In the genomic region with DNA sequence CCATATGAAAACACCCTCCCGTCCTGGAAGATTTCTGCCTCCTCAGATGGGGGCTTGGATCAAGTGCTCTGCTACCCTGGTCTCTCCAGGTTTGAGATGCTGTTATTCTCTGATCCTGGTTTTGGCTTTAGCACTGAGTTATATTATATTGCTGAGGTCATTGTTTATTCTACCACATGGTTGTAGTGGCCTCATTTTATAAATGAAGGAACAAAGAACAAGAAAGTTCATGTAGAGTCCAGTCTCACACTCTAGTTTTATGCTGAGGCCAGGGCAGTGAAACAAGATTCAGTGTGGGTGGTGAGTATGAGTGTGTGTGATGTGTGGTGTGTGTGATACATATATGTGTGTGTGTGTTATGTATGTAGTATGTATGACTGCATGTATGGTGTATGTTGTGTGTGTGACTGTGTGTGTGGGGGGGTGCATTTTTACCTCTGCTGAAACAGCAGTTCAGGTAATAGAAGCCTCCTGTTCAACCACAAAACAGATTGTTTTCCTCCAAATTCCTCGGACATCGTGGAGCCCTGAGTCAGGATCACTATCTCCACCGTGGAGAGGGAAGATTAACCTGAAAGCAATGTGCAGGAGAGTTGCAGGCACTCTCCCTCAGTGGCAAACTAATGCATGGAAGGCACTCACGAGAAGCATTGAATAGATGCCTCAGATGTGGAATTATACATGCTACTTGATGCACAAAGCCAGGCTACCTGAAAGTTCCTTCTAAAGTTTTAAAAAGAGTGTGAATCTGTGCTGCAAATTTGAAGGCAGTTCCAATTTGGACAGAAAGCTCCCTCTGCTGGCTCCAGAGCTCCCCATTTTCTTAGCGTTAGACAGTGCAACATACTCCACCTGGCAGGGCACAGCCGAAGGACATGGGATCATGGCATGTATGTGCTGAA, we compare ENCODE assay signal across 9 cellular contexts.
DNase-seq lines count a peak whose midpoint lies in the region; ATAC-seq, FAIRE-seq and TF ChIP-seq lines count a peak whose summit lies in the region.
"Had no signal": no experiment of that assay in that cellular context is flagged by ENCODE, and none has a peak within 500 bp of the region (broad histone marks: within the 10 kb centered on the region; RNA-seq: fewer than 3 reads in every experiment).

No MANE protein-coding gene starts in this region.

- in situ Hi-C loops in ACHN (cut with HindIII; ENCODE audit: low pct_ligation_motif_present, low pct_unique_long_range_greater_than_20kb, low sequenced_read_pairs) (no loop called here), K562 (cut with MboI) (loop anchor here (25.0 kb wide), 1 partner anchor 894 kb away; no protein-coding TSS in a partner anchor)

- intact Hi-C loops in K562 (cut with micrococcal nuclease): no loop called here
- intact Hi-C loops in testis (cut with DNase I; ENCODE audit: low total_unique reads): loop anchor here (10.0 kb wide), 1 partner anchor 857 kb away; no protein-coding TSS in a partner anchor

- no peak overlapping the region for H3K4me3 ChIP-seq in K562
- no peak overlapping the region for H3K4me3 ChIP-seq in keratinocyte (ENCODE audit: control insufficient read depth in 2 of 3, extremely low read depth in 1 of 3, insufficient read depth in 2 of 3, low read depth in 1 of 3, low read length in 3 of 3)
- no peak overlapping the region for H3K4me3 ChIP-seq in testis

- H3K4me1 ChIP-seq in K562 (replicated peaks in 1 of 2; ENCODE audit: control insufficient read depth in 2 of 2, insufficient read depth in 2 of 2, low read length in 2 of 2): no peaks in the 10 kb centered on the region
- peaks cover 5% of the 10 kb centered on the region for H3K4me1 ChIP-seq in keratinocyte (ENCODE audit: control insufficient read depth, extremely low read depth, insufficient read depth, low read length)
- H3K4me1 ChIP-seq in testis: no peaks in the 10 kb centered on the region

- H4K20me1 ChIP-seq in K562 (replicated peaks; ENCODE audit: control insufficient read depth, insufficient read depth, low read length) (0 out of 2 replicates have a peak, but pooled peaks cover 3% of the 10 kb centered on the region), keratinocyte (ENCODE audit: control insufficient read depth, extremely low read depth, insufficient read depth, low read length) (no peaks in the 10 kb centered on the region)

- H3K27me3 ChIP-seq in K562 (ENCODE audit: control insufficient read depth in 2 of 2, insufficient read depth in 2 of 2, low read length in 2 of 2) (no peaks in the 10 kb centered on the region; a peak in 4 of 5 replicates), keratinocyte (ENCODE audit: control insufficient read depth, extremely low read depth, insufficient read depth, low read length) (no peaks in the 10 kb centered on the region), testis (no peaks in the 10 kb centered on the region)

- TF ChIP-seq EP300 in K562 (IDR thresholded peaks at IDR 0.05; ENCODE audit: low read length): no peak

- ATAC-seq in K562: peak; percentile 79
- ATAC-seq in T-helper 17 cell: no peak

- no peaks in the 10 kb centered on the region for H3K4me1 Mint-ChIP-seq in T-helper 17 cell
- H3K4me1 Mint-ChIP-seq: activated naive CD4-positive, alpha-beta T cell treated with anti-CD3 and anti-CD28 coated beads, Interleukin-2, amount 50 U/mL, for 24 hours had no signal

- H3K36me3 Mint-ChIP-seq in T-helper 17 cell (ENCODE audit: low read depth): peaks cover 3% of the 10 kb centered on the region
- H3K36me3 Mint-ChIP-seq: activated naive CD4-positive, alpha-beta T cell treated with anti-CD3 and anti-CD28 coated beads, Interleukin-2, amount 50 U/mL, for 24 hours had no signal

- no peak overlapping the region for H2AFZ ChIP-seq in K562 (ENCODE audit: low read depth, low read length)
- H2AFZ ChIP-seq in keratinocyte (ENCODE audit: control insufficient read depth, low read length): no peak overlapping the region

- H3K4me2 ChIP-seq in K562 (ENCODE audit: insufficient read depth, low read length): no peak overlapping the region
- H3K4me2 ChIP-seq in keratinocyte (ENCODE audit: control insufficient read depth, extremely low read depth, insufficient read depth, low read depth, low read length): peak overlapping the region; percentile 53

- no peaks in the 10 kb centered on the region for H3K79me2 ChIP-seq in K562 (ENCODE audit: control insufficient read depth, insufficient read depth, low read length)
- no peaks in the 10 kb centered on the region for H3K79me2 ChIP-seq in keratinocyte (ENCODE audit: control insufficient read depth, insufficient read depth, low read length)

- TF ChIP-seq RAD21 in K562 (CRISPR knock-in tag; conservative IDR thresholded peaks at IDR 0.05 in 1 of 2, IDR thresholded peaks at IDR 0.05 in 1 of 2): peak; percentile 36 to 58; a peak in 3 of 4 replicates

- H3K27ac Mint-ChIP-seq in T-helper 17 cell: no peak overlapping the region
- H3K27ac Mint-ChIP-seq: activated naive CD4-positive, alpha-beta T cell treated with anti-CD3 and anti-CD28 coated beads, Interleukin-2, amount 50 U/mL, for 24 hours had no signal

- POLR2A ChIA-PET in K562 (lab: Yijun Ruan, JAX): interaction anchor here (1.1 kb wide), 1 partner anchor 9 kb away, joined by 7 read pairs; no protein-coding TSS in a partner anchor

- H3K4me3 Mint-ChIP-seq in T-helper 17 cell: no peak overlapping the region
- H3K4me3 Mint-ChIP-seq: activated naive CD4-positive, alpha-beta T cell treated with anti-CD3 and anti-CD28 coated beads, Interleukin-2, amount 50 U/mL, for 24 hours had no signal

- no TSS peak for BruUV-seq in K562 (replicated peaks; lab: Mats Ljungman, UMichigan)

- no peaks in the 10 kb centered on the region for H3K9me3 ChIP-seq in K562 (replicated peaks; ENCODE audit: control insufficient read depth, insufficient read depth, low read depth, low read length)
- no peaks in the 10 kb centered on the region for H3K9me3 ChIP-seq in keratinocyte (ENCODE audit: control insufficient read depth, low read depth, low read length)
- no peaks in the 10 kb centered on the region for H3K9me3 ChIP-seq in testis
- H3K9me3 ChIP-seq in T-helper 17 cell (ENCODE audit: control insufficient read depth, low read length, poor library complexity, severe bottlenecking): no peaks in the 10 kb centered on the region

- H3K9ac ChIP-seq in K562 (ENCODE audit: insufficient read depth in 1 of 2, low read depth in 2 of 2, low read length in 2 of 2) (no peak overlapping the region), keratinocyte (ENCODE audit: control insufficient read depth, extremely low read depth, insufficient read depth, low read length) (no peak overlapping the region)

- H3K27ac ChIP-seq in K562 (ENCODE audit: extremely low read depth, low read depth, low read length): no peak overlapping the region
- H3K27ac ChIP-seq in keratinocyte (ENCODE audit: control insufficient read depth, insufficient read depth, low read length): no peak overlapping the region
- no peak overlapping the region for H3K27ac ChIP-seq in testis

- CTCF ChIA-PET in K562 (lab: Yijun Ruan, JAX; ENCODE audit: low intra/inter-chr PET ratio): no interaction called here

- 0% methylated on average over 7 of the region's 7 CpGs for WGBS in K562 (ENCODE audit: insufficient coverage, low coverage, missing lambda C conversion rate)
- WGBS in testis, 2 donors: 42 to 52% methylated on average over 7 of the region's 7 CpGs

- H3K36me3 ChIP-seq in K562 (ENCODE audit: control insufficient read depth, insufficient read depth, low read length): no peaks in the 10 kb centered on the region
- H3K36me3 ChIP-seq in keratinocyte (ENCODE audit: control insufficient read depth in 2 of 2, extremely low read depth in 1 of 2, insufficient read depth in 2 of 2, low read length in 2 of 2): no peaks in the 10 kb centered on the region
- no peaks in the 10 kb centered on the region for H3K36me3 ChIP-seq in testis (ENCODE audit: low read depth, missing control alignments)

- dilution Hi-C loops in keratinocyte (cut with MboI; ENCODE audit: extremely low pct_ligation_motif_present, low sequenced_read_pairs): no loop called here

- TF ChIP-seq CTCF in K562 (IDR thresholded peaks at IDR 0.05 in 2 of 3, conservative IDR thresholded peaks at IDR 0.05 in 1 of 3; ENCODE audit: insufficient read depth in 2 of 3, low read depth in 1 of 3, low read length in 3 of 3) (peak; percentile 49 to 58 (median 54)), keratinocyte (optimal IDR thresholded peaks at IDR 0.05 in 1 of 3, IDR thresholded peaks at IDR 0.05 in 1 of 3, conservative IDR thresholded peaks at IDR 0.05 in 1 of 3; ENCODE audit: extremely low read depth in 1 of 3, insufficient read depth in 2 of 3, low read length in 3 of 3) (peak; percentile 75 to 83 (median 80)), testis (IDR thresholded peaks at IDR 0.05) (peak; percentile 51 to 55 (median 54))

- H3K9me1 ChIP-seq in K562 (ENCODE audit: control insufficient read depth, insufficient read depth, low read length) (no peaks in the 10 kb centered on the region), keratinocyte (ENCODE audit: control insufficient read depth, extremely low read depth, insufficient read depth, low read length) (no peaks in the 10 kb centered on the region)

- TF ChIP-seq POLR2A in K562 (conservative IDR thresholded peaks at IDR 0.05) (no peak), testis (IDR thresholded peaks at IDR 0.05) (no peak)

- DNase-seq in ACHN: peak; percentile 52
- peak; percentile 47 for DNase-seq in HPDE6-E6E7 (ENCODE audit: extremely low spot score)
- peak in 1 of 4 experiments; percentile 16 for DNase-seq in K562 (ENCODE audit: extremely low read depth in 1 of 4, low spot score in 3 of 4)
- no peak for DNase-seq in keratinocyte (ENCODE audit: low read depth, low spot score)
- peak; percentile 69 for DNase-seq in testis
- no peak for DNase-seq in T-helper 17 cell
- DNase-seq in DMS153 treated with DMSO at 0.1 percent for 48 hours (lab: John Stamatoyannopoulos, UW; ENCODE audit: unreplicated experiment): no peak
- no peak for DNase-seq in NCI-H446 treated with DMSO at 0.1 percent for 48 hours (lab: John Stamatoyannopoulos, UW)

- FAIRE-seq in K562 (lab: Jason Lieb, UNC): no peak
- FAIRE-seq in keratinocyte (lab: Jason Lieb, UNC): peak; percentile 85

- peaks cover 40% of the 10 kb centered on the region for H3K27me3 Mint-ChIP-seq in T-helper 17 cell

TF ChIP-seq in K562, 482 proteins besides CTCF, POLR2A, EP300 and RAD21 (continues in another document):
- TF ChIP-seq ZNF445 (CRISPR knock-in tag; IDR thresholded peaks at IDR 0.05; ENCODE audit: low read depth) (no peak), ZNF316 (IDR thresholded peaks at IDR 0.05) (0 out of 2 replicates have a peak, but pooled peaks have one; percentile 3)

Comparison
In these comparisons a context has a peak if more than half of its experiments do, and no peak if none do; other contexts are left out.
1. DNase-seq: peak in ACHN (single experiment), HPDE6-E6E7 (single experiment) and testis (single experiment); none in keratinocyte (single experiment), T-helper 17 cell (0 of 3), DMS153 treated with DMSO at 0.1 percent for 48 hours (single experiment) and NCI-H446 treated with DMSO at 0.1 percent for 48 hours (single experiment).
2. Peak in every context shown above with its lines, with median percentiles within 50 percentile points of each other: CTCF ChIP-seq.